ENCODE assay signal across 1 cellular context in genomic region chr21:41972511-41973205, GRCh38.
TF ChIP-seq lines count a peak whose summit lies in the region.

No MANE protein-coding gene starts in this region.

TF ChIP-seq in WTC11, 78 proteins besides CTCF, POLR2A, EP300 and RAD21:
- TF ChIP-seq AFF4 (CRISPR knock-in tag; IDR thresholded peaks at IDR 0.05; ENCODE audit: borderline replicate concordance) (no peak), ATF1 (CRISPR knock-in tag; IDR thresholded peaks at IDR 0.05) (no peak), CREB1 (CRISPR knock-in tag; IDR thresholded peaks at IDR 0.05) (no peak), ELF4 (CRISPR knock-in tag; IDR thresholded peaks at IDR 0.05; ENCODE audit: low read depth) (no peak), NFATC4 (CRISPR knock-in tag; IDR thresholded peaks at IDR 0.05) (no peak), ATF2 (CRISPR knock-in tag; IDR thresholded peaks at IDR 0.05; ENCODE audit: borderline replicate concordance, low read depth) (no peak), CDX4 (CRISPR knock-in tag; IDR thresholded peaks at IDR 0.05; ENCODE audit: borderline replicate concordance) (no peak), JUN (CRISPR knock-in tag; IDR thresholded peaks at IDR 0.05) (no peak), GTF2I (CRISPR knock-in tag; conservative IDR thresholded peaks at IDR 0.05) (no peak), ZNF121 (CRISPR knock-in tag; IDR thresholded peaks at IDR 0.05) (no peak), TCF7 (CRISPR knock-in tag; IDR thresholded peaks at IDR 0.05; ENCODE audit: low read depth) (no peak), NFYB (CRISPR knock-in tag; conservative IDR thresholded peaks at IDR 0.05; ENCODE audit: low read depth) (no peak)
